ENCODE assay signal across 24 cellular contexts in the genomic region with DNA sequence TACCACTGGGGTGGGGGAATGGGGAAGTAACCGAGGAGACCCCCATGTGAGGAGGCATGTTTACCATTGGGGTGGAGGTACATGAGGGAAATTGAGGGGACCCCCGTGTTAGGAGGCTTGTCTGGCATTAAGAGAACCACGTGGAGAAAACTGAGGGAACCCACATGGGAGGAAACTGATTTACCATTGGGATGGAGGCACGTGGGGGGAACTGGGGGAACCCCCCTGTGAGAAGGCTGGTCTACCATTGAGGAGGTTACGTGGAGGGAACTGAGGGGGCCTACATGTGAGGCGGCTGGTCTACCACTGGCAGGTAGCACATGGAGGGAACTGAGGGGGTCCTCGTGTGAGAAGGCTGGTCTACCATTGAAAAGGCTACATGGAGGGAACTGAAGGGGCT.
DNase-seq lines count a peak whose midpoint lies in the region; ATAC-seq and TF ChIP-seq lines count a peak whose summit lies in the region.
"Had no signal": no experiment of that assay in that cellular context is flagged by ENCODE, and none has a peak within 500 bp of the region (broad histone marks: within the 10 kb centered on the region; RNA-seq: fewer than 3 reads in every experiment).

No MANE protein-coding gene starts in this region.

- no peak overlapping the region for H3K4me3 Mint-ChIP-seq in activated CD4-positive, alpha-beta memory T cell treated with anti-CD3 and anti-CD28 coated beads, Interleukin-2, amount 10 ng/mL, durations not matched to agents 7 days and 5 days
- no peak overlapping the region for H3K4me3 Mint-ChIP-seq in activated CD4-positive, alpha-beta memory T cell treated with anti-CD3 and anti-CD28 coated beads for 36 hours
- H3K4me3 Mint-ChIP-seq in activated CD8-positive, alpha-beta memory T cell treated with anti-CD3 and anti-CD28 coated beads, Interleukin-2, amount 10 ng/mL, durations not matched to agents 7 days and 5 days, result no peak overlapping the region
- no peak overlapping the region for H3K4me3 Mint-ChIP-seq in type B pancreatic cell
- H3K4me3 Mint-ChIP-seq: activated naive CD8-positive, alpha-beta T cell treated with anti-CD3 and anti-CD28 coated beads, Interleukin-2, amount 50 U/mL, for 24 hours; activated T-helper 1 cell treated with anti-CD3 and anti-CD28 coated beads, Interleukin-12 subunit alpha, Interleukin-12 subunit beta, Interleukin-2, Interleukin-4 antibody, amounts not matched to agents 30 ng/mL and 10 ng/mL and 1 ng/mL, durations not matched to agents 14 hours and 24 hours and 36 hours; B cell; brain; nephron progenitor cell; stimulated activated memory B cell treated with anti-CD40 and anti-IgM and Interleukin-4, amounts not matched to agents 10 μg/mL and 1 μg/mL and 100 μg/mL, for 72 hours; T-helper 1 cell treated with Interleukin-12 subunit alpha and Interleukin-12 subunit beta and Interleukin-4 antibody, amounts not matched to agents 30 μg/mL and 1 μg/mL, for 36 hours had no signal

- ATAC-seq in activated CD8-positive, alpha-beta memory T cell treated with anti-CD3 and anti-CD28 coated beads, Interleukin-2, amount 10 ng/mL, durations not matched to agents 7 days and 5 days, result no peak
- ATAC-seq: A549; activated naive CD8-positive, alpha-beta T cell treated with anti-CD3 and anti-CD28 coated beads, Interleukin-2, amount 50 U/mL, for 24 hours; heart left ventricle; stimulated activated memory B cell treated with anti-CD40 and anti-IgM and Interleukin-4, amounts not matched to agents 10 μg/mL and 1 μg/mL and 100 μg/mL, for 72 hours had no signal

- no peak overlapping the region for H3K27ac Mint-ChIP-seq in activated CD4-positive, alpha-beta memory T cell treated with anti-CD3 and anti-CD28 coated beads, Interleukin-2, amount 10 ng/mL, durations not matched to agents 7 days and 5 days
- H3K27ac Mint-ChIP-seq in activated CD4-positive, alpha-beta memory T cell treated with anti-CD3 and anti-CD28 coated beads for 36 hours, result no peak overlapping the region
- no peak overlapping the region for H3K27ac Mint-ChIP-seq in activated CD8-positive, alpha-beta memory T cell treated with anti-CD3 and anti-CD28 coated beads, Interleukin-2, amount 10 ng/mL, durations not matched to agents 7 days and 5 days
- H3K27ac Mint-ChIP-seq in type B pancreatic cell, result no peak overlapping the region
- H3K27ac Mint-ChIP-seq: activated T-helper 1 cell treated with anti-CD3 and anti-CD28 coated beads, Interleukin-12 subunit alpha, Interleukin-12 subunit beta, Interleukin-2, Interleukin-4 antibody, amounts not matched to agents 30 ng/mL and 10 ng/mL and 1 ng/mL, durations not matched to agents 14 hours and 24 hours and 36 hours; B cell; brain; nephron progenitor cell; stimulated activated memory B cell treated with anti-CD40 and anti-IgM and Interleukin-4, amounts not matched to agents 10 μg/mL and 1 μg/mL and 100 μg/mL, for 72 hours; T-helper 1 cell treated with Interleukin-12 subunit alpha and Interleukin-12 subunit beta and Interleukin-4 antibody, amounts not matched to agents 30 μg/mL and 1 μg/mL, for 36 hours had no signal

- H3K9me3 ChIP-seq in thyroid gland, result no peaks in the 10 kb centered on the region
- H3K9me3 ChIP-seq: A549 had no signal

- H3K4me3 ChIP-seq in H7 (ENCODE audit: insufficient read depth, low read depth, low read length) (no peak overlapping the region), thyroid gland (replicated peaks in 1 of 3) (no peak overlapping the region)
- H3K4me3 ChIP-seq: A549, heart left ventricle had no signal

- H3K36me3 Mint-ChIP-seq in activated CD4-positive, alpha-beta memory T cell treated with anti-CD3 and anti-CD28 coated beads, Interleukin-2, amount 10 ng/mL, durations not matched to agents 7 days and 5 days (ENCODE audit: low read depth), result no peaks in the 10 kb centered on the region
- H3K36me3 Mint-ChIP-seq in activated CD4-positive, alpha-beta memory T cell treated with anti-CD3 and anti-CD28 coated beads for 36 hours, result peaks cover 2% of the 10 kb centered on the region
- H3K36me3 Mint-ChIP-seq in activated CD8-positive, alpha-beta memory T cell treated with anti-CD3 and anti-CD28 coated beads, Interleukin-2, amount 10 ng/mL, durations not matched to agents 7 days and 5 days, result no peaks in the 10 kb centered on the region
- H3K36me3 Mint-ChIP-seq in type B pancreatic cell, result no peaks in the 10 kb centered on the region
- H3K36me3 Mint-ChIP-seq: stimulated activated memory B cell treated with anti-CD40 and anti-IgM and Interleukin-4, amounts not matched to agents 10 μg/mL and 1 μg/mL and 100 μg/mL, for 72 hours had no signal

- peak; percentile 1 for DNase-seq in activated CD4-positive, alpha-beta memory T cell treated with anti-CD3 and anti-CD28 coated beads, Interleukin-2, amount 10 ng/mL, durations not matched to agents 7 days and 5 days
- DNase-seq in activated CD4-positive, alpha-beta memory T cell treated with anti-CD3 and anti-CD28 coated beads for 36 hours, result no peak
- peak; percentile 37 for DNase-seq in activated CD8-positive, alpha-beta memory T cell treated with anti-CD3 and anti-CD28 coated beads, Interleukin-2, amount 10 ng/mL, durations not matched to agents 7 days and 5 days
- DNase-seq in mesenteric fat pad (ENCODE audit: low spot score), result peak; percentile 26
- peak; percentile 25 for DNase-seq in type B pancreatic cell (ENCODE audit: extremely low spot score, unreplicated experiment)
- no peak for DNase-seq in NCI-H2081 treated with DMSO at 0.1 percent for 48 hours (lab: John Stamatoyannopoulos, UW)
- no peak for DNase-seq in H7
- no peak for DNase-seq in thyroid gland
- DNase-seq: activated CD4-positive, alpha-beta T cell treated with anti-CD3 and anti-CD28 coated beads, Interleukin-2, amount 50 U/mL, for 4 hours; activated naive CD8-positive, alpha-beta T cell treated with anti-CD3 and anti-CD28 coated beads, Interleukin-2, amount 50 U/mL, for 24 hours; COR-L47; DMS79; KG1; midbrain; NCI-H146; NCI-H524 treated with DMSO at 0.1 percent for 48 hours; nephron progenitor cell had no signal

- H3K36me3 ChIP-seq in H7 (replicated peaks; ENCODE audit: control insufficient read depth, insufficient read depth, low read length), result no peaks in the 10 kb centered on the region
- no peaks in the 10 kb centered on the region for H3K36me3 ChIP-seq in thyroid gland
- H3K36me3 ChIP-seq: heart left ventricle had no signal

- no peaks in the 10 kb centered on the region for H3K4me1 Mint-ChIP-seq in activated CD4-positive, alpha-beta memory T cell treated with anti-CD3 and anti-CD28 coated beads, Interleukin-2, amount 10 ng/mL, durations not matched to agents 7 days and 5 days
- no peaks in the 10 kb centered on the region for H3K4me1 Mint-ChIP-seq in activated CD4-positive, alpha-beta memory T cell treated with anti-CD3 and anti-CD28 coated beads for 36 hours (ENCODE audit: low read depth)
- no peaks in the 10 kb centered on the region for H3K4me1 Mint-ChIP-seq in activated CD8-positive, alpha-beta memory T cell treated with anti-CD3 and anti-CD28 coated beads, Interleukin-2, amount 10 ng/mL, durations not matched to agents 7 days and 5 days
- H3K4me1 Mint-ChIP-seq in type B pancreatic cell (ENCODE audit: unreplicated experiment), result no peaks in the 10 kb centered on the region
- H3K4me1 Mint-ChIP-seq: activated naive CD8-positive, alpha-beta T cell treated with anti-CD3 and anti-CD28 coated beads, Interleukin-2, amount 50 U/mL, for 24 hours; B cell; brain; nephron progenitor cell; stimulated activated memory B cell treated with anti-CD40 and anti-IgM and Interleukin-4, amounts not matched to agents 10 μg/mL and 1 μg/mL and 100 μg/mL, for 72 hours had no signal

- H3K27me3 ChIP-seq in H7 (ENCODE audit: control insufficient read depth, insufficient read depth, low read length), result no peaks in the 10 kb centered on the region
- H3K27me3 ChIP-seq in thyroid gland, result no peaks in the 10 kb centered on the region
- H3K27me3 ChIP-seq: heart left ventricle had no signal

- CTCF ChIA-PET in activated CD4-positive, alpha-beta memory T cell treated with anti-CD3 and anti-CD28 coated beads, Interleukin-2, amount 10 ng/mL, durations not matched to agents 7 days and 5 days (lab: Charles Lee), result no interaction called here
- CTCF ChIA-PET in activated CD4-positive, alpha-beta memory T cell treated with anti-CD3 and anti-CD28 coated beads for 36 hours (lab: Charles Lee), result no interaction called here
- CTCF ChIA-PET in activated CD8-positive, alpha-beta memory T cell treated with anti-CD3 and anti-CD28 coated beads, Interleukin-2, amount 10 ng/mL, durations not matched to agents 7 days and 5 days (lab: Charles Lee), result no interaction called here

- TF ChIP-seq POLR2A in thyroid gland (IDR thresholded peaks at IDR 0.05), result no peak

- no peak for TF ChIP-seq CTCF in type B pancreatic cell (conservative IDR thresholded peaks at IDR 0.05)
- no peak for TF ChIP-seq CTCF in thyroid gland (IDR thresholded peaks at IDR 0.05)

- H3K9me3 Mint-ChIP-seq in activated CD4-positive, alpha-beta memory T cell treated with anti-CD3 and anti-CD28 coated beads, Interleukin-2, amount 10 ng/mL, durations not matched to agents 7 days and 5 days, result peaks cover 13% of the 10 kb centered on the region
- H3K9me3 Mint-ChIP-seq in activated CD4-positive, alpha-beta memory T cell treated with anti-CD3 and anti-CD28 coated beads for 36 hours, result peaks cover 10% of the 10 kb centered on the region
- H3K9me3 Mint-ChIP-seq in activated CD8-positive, alpha-beta memory T cell treated with anti-CD3 and anti-CD28 coated beads, Interleukin-2, amount 10 ng/mL, durations not matched to agents 7 days and 5 days (ENCODE audit: low read depth), result peaks cover 9% of the 10 kb centered on the region
- peaks cover 53% of the 10 kb centered on the region for H3K9me3 Mint-ChIP-seq in type B pancreatic cell

- WGBS in thyroid gland, 2 donors, result 80 to 87% methylated on average over 7 of the region's 7 CpGs

- no peaks in the 10 kb centered on the region for H3K4me1 ChIP-seq in thyroid gland
- H3K4me1 ChIP-seq: A549, heart left ventricle had no signal

- intact Hi-C loops in activated CD4-positive, alpha-beta memory T cell treated with anti-CD3 and anti-CD28 coated beads for 36 hours (cut with micrococcal nuclease), result no loop called here
- intact Hi-C loops in thyroid gland (cut with DNase I), result no loop called here

- no peaks in the 10 kb centered on the region for H3K27me3 Mint-ChIP-seq in activated CD4-positive, alpha-beta memory T cell treated with anti-CD3 and anti-CD28 coated beads, Interleukin-2, amount 10 ng/mL, durations not matched to agents 7 days and 5 days
- H3K27me3 Mint-ChIP-seq in activated CD4-positive, alpha-beta memory T cell treated with anti-CD3 and anti-CD28 coated beads for 36 hours, result peaks cover 25% of the 10 kb centered on the region
- no peaks in the 10 kb centered on the region for H3K27me3 Mint-ChIP-seq in activated CD8-positive, alpha-beta memory T cell treated with anti-CD3 and anti-CD28 coated beads, Interleukin-2, amount 10 ng/mL, durations not matched to agents 7 days and 5 days
- peaks cover 68% of the 10 kb centered on the region for H3K27me3 Mint-ChIP-seq in type B pancreatic cell

- H3K27ac ChIP-seq in thyroid gland, result no peak overlapping the region
- H3K27ac ChIP-seq: A549, heart left ventricle had no signal

- POLR2A ChIA-PET in activated CD4-positive, alpha-beta memory T cell treated with anti-CD3 and anti-CD28 coated beads, Interleukin-2, amount 10 ng/mL, durations not matched to agents 7 days and 5 days (lab: Charles Lee), result no interaction called here
- POLR2A ChIA-PET in activated CD4-positive, alpha-beta memory T cell treated with anti-CD3 and anti-CD28 coated beads for 36 hours (lab: Charles Lee), result no interaction called here

Comparison
In these comparisons a context has a peak if more than half of its experiments do, and no peak if none do; other contexts are left out.
1. DNase-seq: peak in activated CD4-positive, alpha-beta memory T cell treated with anti-CD3 and anti-CD28 coated beads, Interleukin-2, amount 10 ng/mL, durations not matched to agents 7 days and 5 days (single experiment), activated CD8-positive, alpha-beta memory T cell treated with anti-CD3 and anti-CD28 coated beads, Interleukin-2, amount 10 ng/mL, durations not matched to agents 7 days and 5 days (single experiment), mesenteric fat pad (single experiment) and type B pancreatic cell (single experiment); none in activated CD4-positive, alpha-beta memory T cell treated with anti-CD3 and anti-CD28 coated beads for 36 hours (single experiment), NCI-H2081 treated with DMSO at 0.1 percent for 48 hours (single experiment), H7 (single experiment) and thyroid gland (0 of 2).